Comparison of ENCODE assay signal across 8 cellular contexts in the genomic region with DNA sequence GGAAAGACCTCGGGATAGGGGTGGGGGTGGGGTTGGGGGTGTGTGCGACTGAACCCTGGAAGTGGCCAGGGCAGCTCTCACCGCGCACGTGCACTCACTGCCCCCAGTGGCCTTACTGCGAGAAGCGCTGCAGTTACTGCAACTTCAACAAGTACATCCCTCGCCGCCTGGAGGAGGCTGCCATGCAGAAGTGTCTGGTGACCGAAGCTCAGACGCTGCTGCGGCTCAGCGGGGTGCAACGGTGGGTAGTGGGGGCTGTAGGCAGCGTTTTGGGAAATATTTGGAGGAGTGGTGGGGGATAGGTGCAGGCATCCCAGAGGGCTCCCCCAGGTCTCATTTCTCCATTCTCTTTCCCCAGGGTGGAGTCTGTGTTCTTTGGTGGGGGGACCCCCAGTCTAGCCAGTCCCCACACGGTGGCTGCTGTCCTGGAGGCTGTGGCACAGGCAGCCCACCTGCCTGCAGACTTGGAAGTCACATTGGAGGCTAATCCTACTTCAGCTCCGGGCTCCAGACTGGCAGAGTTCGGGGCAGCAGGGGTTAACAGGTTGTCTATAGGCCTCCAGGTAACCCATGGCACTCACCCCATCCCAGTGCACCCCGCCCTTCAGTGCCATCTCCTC. TPM values are rescaled to one million over a fixed set of nuclear protein-coding genes. Genes with fewer than 3 reads are reported as not detected.
DNase-seq lines count a peak whose midpoint lies in the region; ATAC-seq and TF ChIP-seq lines count a peak whose summit lies in the region.

No MANE protein-coding gene starts in this region.

- H3K36me3 Mint-ChIP-seq in immature natural killer cell, result peaks cover 4 to 11% (median 6%) of the 10 kb centered on the region in 3 donors

- no peaks in the 10 kb centered on the region for H4K20me1 ChIP-seq in mammary epithelial cell (ENCODE audit: insufficient read depth, low read length)

- DNase-seq in AML-193 (lab: John Stamatoyannopoulos, UW) (peak; percentile 82 to 92), NCI-H2171 (lab: John Stamatoyannopoulos, UW) (peak; percentile 72), WERI-Rb-1 (peak; percentile 96), mammary epithelial cell (peak; percentile 48), immature natural killer cell (peak; percentile 39 to 50 (median 45))
- DNase-seq in stimulated activated CD4-positive, alpha-beta T cell treated with anti-CD3 and anti-CD28 coated beads, Interleukin-12 subunit alpha, Interleukin-12 subunit beta, amount 100 ng/mL, for 48 hours (ENCODE audit: low read depth in 2 of 3, low spot score in 1 of 3), result peak; percentile 47 to 57 (median 56)

- no TSS peak for BruUV-seq in mammary epithelial cell (replicated peaks; lab: Mats Ljungman, UMichigan)

- H3K9ac ChIP-seq in mammary epithelial cell (ENCODE audit: insufficient read depth, low read length), result peak overlapping the region; percentile 68

- 60% methylated on average over 5 of the region's 19 CpGs for WGBS in mammary epithelial cell (ENCODE audit: low coverage, missing lambda C conversion rate)

- in situ Hi-C loops in mammary epithelial cell (cut with MboI; ENCODE audit: low sequenced_read_pairs in 2 of 2), result loop anchor here (5.0 to 25.0 kb wide), 4 partner anchors 148 to 267 kb away; partner anchors contain the start of genes ABCC3 (in 1 of the 2) and COL1A1 (in 1 of the 2)

- dilution Hi-C loops in mammary epithelial cell (cut with HindIII; ENCODE audit: low sequenced_read_pairs), result no loop called here

- peak overlapping the region; percentile 84 to 88 (median 86) for H3K4me3 Mint-ChIP-seq in immature natural killer cell

- H3K27me3 ChIP-seq in WERI-Rb-1 (ENCODE audit: insufficient read depth, low read depth, severe bottlenecking) (no peaks in the 10 kb centered on the region), mammary epithelial cell (ENCODE audit: insufficient read depth, low read length) (no peaks in the 10 kb centered on the region)

- peaks cover 0 to 11% (median 5%) of the 10 kb centered on the region in 3 donors for H3K27me3 Mint-ChIP-seq in immature natural killer cell (ENCODE audit: low read depth in 3 of 3)

- H3K4me1 Mint-ChIP-seq in immature natural killer cell, result peaks cover 28 to 32% of the 10 kb centered on the region in 2 donors

- peaks cover 29% of the 10 kb centered on the region for H3K4me1 ChIP-seq in mammary epithelial cell (ENCODE audit: insufficient read depth, low read length)

- H3K9me3 Mint-ChIP-seq in immature natural killer cell, result peaks cover 0 to 1% (median 0%) of the 10 kb centered on the region in 6 donors

- peaks cover under 1% of the 10 kb centered on the region for H3K36me3 ChIP-seq in WERI-Rb-1
- no peaks in the 10 kb centered on the region for H3K36me3 ChIP-seq in mammary epithelial cell (ENCODE audit: insufficient read depth, low read length)

- peak overlapping the region; percentile 64 to 83 (median 76) for H3K27ac Mint-ChIP-seq in immature natural killer cell

- intact Hi-C loops in mammary epithelial cell (cut with micrococcal nuclease), result loop anchor here (1.0 to 10.0 kb wide), 5 partner anchors 38 to 365 kb away; partner anchors contain the start of gene LRRC59

- H3K4me3 ChIP-seq in WERI-Rb-1 (ENCODE audit: low read depth, low read length) (peak overlapping the region; percentile 93), mammary epithelial cell (replicated peaks in 1 of 3; ENCODE audit: insufficient read depth in 1 of 3, low read depth in 2 of 3, low read length in 3 of 3) (peak overlapping the region; percentile 77 to 98 (median 98))

- peaks cover 29% of the 10 kb centered on the region for H3K79me2 ChIP-seq in mammary epithelial cell (ENCODE audit: insufficient read depth, low read length)

- H3K9me3 ChIP-seq in WERI-Rb-1 (ENCODE audit: severe bottlenecking), result no peaks in the 10 kb centered on the region
- H3K9me3 ChIP-seq in mammary epithelial cell (replicated peaks; ENCODE audit: insufficient read depth, low read length), result no peaks in the 10 kb centered on the region

- H3K4me2 ChIP-seq in mammary epithelial cell (ENCODE audit: insufficient read depth, low read depth, low read length), result peak overlapping the region; percentile 97

- TF ChIP-seq CTCF in WERI-Rb-1 (IDR thresholded peaks at IDR 0.05; ENCODE audit: low read depth, low read length) (peak; percentile 95), mammary epithelial cell (conservative IDR thresholded peaks at IDR 0.05 in 1 of 2, IDR thresholded peaks at IDR 0.05 in 1 of 2; ENCODE audit: extremely low read depth in 1 of 2, insufficient read depth in 1 of 2, low read depth in 1 of 2, low read length in 2 of 2) (peak; percentile 41 to 71)

- H2AFZ ChIP-seq in mammary epithelial cell (ENCODE audit: low read depth, low read length), result peak overlapping the region; percentile 88

- CTCF ChIA-PET in mammary epithelial cell (lab: Charles Lee; ENCODE audit: low non-redundant PET), result interaction anchor here (0.5 to 1.3 kb wide), 6 partner anchors 11 to 280 kb away, joined by 3 to 10 read pairs (median 4); partner anchors contain the start of gene LRRC59

- ATAC-seq in GM21576 (IDR thresholded peaks at IDR 0.05; ENCODE audit: unreplicated experiment) (peak; percentile 41), HG03521 (IDR thresholded peaks at IDR 0.05; ENCODE audit: unreplicated experiment) (no peak)

- H3K27ac ChIP-seq in WERI-Rb-1 (no peak overlapping the region), mammary epithelial cell (ENCODE audit: insufficient read depth, low read depth, low read length) (no peak overlapping the region)

RNA-seq across cellular contexts. Expression of gene RSAD1, which starts 1.0 kb away (rescaled TPM):
- 10 to 100 TPM; 17.2 to 29.9 TPM for total RNA-seq in mammary epithelial cell
- polyA plus RNA-seq in mammary epithelial cell, result 18.8 TPM
- polyA minus RNA-seq in mammary epithelial cell, result 33.2 TPM
- 10 to 100 TPM; 50.5 to 54.2 (median 54.1) TPM for polyA plus RNA-seq in immature natural killer cell

RNA-seq across cellular contexts. Expression of gene CHAD, which starts 11.0 kb away (rescaled TPM):
- total RNA-seq in mammary epithelial cell, result not detected
- not detected for polyA plus RNA-seq in mammary epithelial cell
- polyA minus RNA-seq in mammary epithelial cell, result not detected
- polyA plus RNA-seq in immature natural killer cell, result not detected

RNA-seq across cellular contexts. Expression of gene MYCBPAP, which starts 28.6 kb away (rescaled TPM):
- total RNA-seq in mammary epithelial cell, result 1 to 10 TPM in 1 of 2 donors, under 1 TPM in 1; 0.50 to 9.6 TPM
- polyA plus RNA-seq in mammary epithelial cell, result 4.5 TPM
- polyA minus RNA-seq in mammary epithelial cell, result not detected
- under 1 TPM in 1 of 3 donors, not detected in 2; 1.00 TPM for polyA plus RNA-seq in immature natural killer cell

RNA-seq across cellular contexts. Expression of gene EPN3, which starts 52.9 kb away (rescaled TPM):
- 10 to 100 TPM; 12.2 to 70.7 TPM for total RNA-seq in mammary epithelial cell
- polyA plus RNA-seq in mammary epithelial cell (101 TPM), immature natural killer cell (not detected)
- 151 TPM for polyA minus RNA-seq in mammary epithelial cell

RNA-seq across cellular contexts. Expression of gene ACSF2, which starts 53.6 kb away (rescaled TPM):
- 10 to 100 TPM; 28.1 to 37.2 TPM for total RNA-seq in mammary epithelial cell
- 28.9 TPM for polyA plus RNA-seq in mammary epithelial cell
- 22.8 TPM for polyA minus RNA-seq in mammary epithelial cell
- 10 to 100 TPM in 1 of 3 donors, 1 to 10 TPM in 2; 4.8 to 11.1 (median 5.4) TPM for polyA plus RNA-seq in immature natural killer cell

Comparison
In these comparisons a context has a peak if more than half of its experiments do, and no peak if none do; other contexts are left out.
1. DNase-seq: peak in every context shown above with its lines; median percentile 96 in WERI-Rb-1; 87 in AML-193; 72 in NCI-H2171; 56 in stimulated activated CD4-positive, alpha-beta T cell treated with anti-CD3 and anti-CD28 coated beads, Interleukin-12 subunit alpha, Interleukin-12 subunit beta, amount 100 ng/mL, for 48 hours; 48 in mammary epithelial cell; 45 in immature natural killer cell.